8 cellular contexts compared by ENCODE assay signal in the genomic region with DNA sequence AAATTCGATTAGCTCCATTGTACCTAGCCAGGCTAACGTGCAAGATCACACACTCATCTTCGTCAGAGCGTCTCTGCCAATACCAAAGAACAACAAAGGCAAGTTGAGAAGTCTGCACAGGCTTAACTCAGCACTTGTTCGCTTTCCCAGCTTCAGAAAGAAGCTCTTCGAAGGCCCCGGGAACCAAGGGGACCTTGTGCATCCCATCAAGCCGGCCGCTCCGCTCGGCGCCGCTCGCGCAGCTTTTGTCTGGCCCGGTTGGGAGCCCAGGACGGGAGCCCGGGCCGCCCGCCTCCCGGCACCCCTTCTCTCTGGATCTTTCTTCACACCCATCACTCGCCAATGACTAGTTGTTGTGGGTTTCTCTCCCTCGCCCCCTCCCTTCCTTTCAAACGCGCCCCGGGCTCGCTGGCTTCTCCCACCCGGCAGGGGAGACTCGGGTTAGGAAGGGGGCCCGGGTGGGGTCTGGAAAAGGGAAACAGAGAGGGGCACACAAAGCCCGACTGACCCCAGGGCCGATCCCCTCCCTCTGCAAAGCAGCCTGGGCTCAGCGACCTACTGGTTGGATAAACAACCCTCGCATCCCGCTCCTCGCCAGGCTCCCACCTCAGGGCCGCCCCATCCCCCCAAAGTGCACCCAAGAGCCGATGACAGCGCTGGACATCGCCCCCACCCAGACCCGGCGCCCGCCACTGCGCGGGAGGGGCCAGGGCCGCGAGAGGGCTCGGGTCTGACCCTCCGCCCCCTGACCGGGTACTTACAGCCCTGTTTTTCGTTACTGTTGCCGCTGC. TPM values are rescaled to one million over a fixed set of nuclear protein-coding genes. Genes with fewer than 3 reads are reported as not detected.
DNase-seq lines count a peak whose midpoint lies in the region; ATAC-seq lines count a peak whose summit lies in the region.

No MANE protein-coding gene starts in this region.

- peaks cover 38% of the 10 kb centered on the region for H3K36me3 Mint-ChIP-seq in effector memory CD8-positive, alpha-beta T cell (ENCODE audit: insufficient read depth)

- ATAC-seq in HG02870 (IDR thresholded peaks at IDR 0.05; ENCODE audit: unreplicated experiment): peak; percentile 33
- peak; percentile 27 for ATAC-seq in effector memory CD8-positive, alpha-beta T cell (replicated peaks)

- H3K27ac Mint-ChIP-seq in effector memory CD8-positive, alpha-beta T cell: peak overlapping the region; percentile 99 to 100

- no peaks in the 10 kb centered on the region for H3K9me3 Mint-ChIP-seq in effector memory CD8-positive, alpha-beta T cell

- no peaks in the 10 kb centered on the region for H3K27me3 Mint-ChIP-seq in effector memory CD8-positive, alpha-beta T cell

- peaks cover 29 to 66% of the 10 kb centered on the region in 2 donors for H3K4me1 Mint-ChIP-seq in effector memory CD8-positive, alpha-beta T cell (ENCODE audit: low read depth in 2 of 2)

- H3K4me3 Mint-ChIP-seq in effector memory CD8-positive, alpha-beta T cell: peak overlapping the region; percentile 98 to 100

- DNase-seq in NCI-H2081 (lab: John Stamatoyannopoulos, UW) (peak; percentile 30 to 54), NCI-H2081 treated with DMSO at 0.1 percent for 48 hours (lab: John Stamatoyannopoulos, UW) (no peak), NCI-H2227 treated with DMSO at 0.1 percent for 48 hours (lab: John Stamatoyannopoulos, UW) (peak; percentile 32), mesenteric fat pad (ENCODE audit: low spot score) (peak; percentile 92)
- DNase-seq in activated CD8-positive, alpha-beta memory T cell treated with anti-CD3 and anti-CD28 coated beads for 4 hours (ENCODE audit: low read depth in 2 of 2): peak; percentile 12 to 27
- DNase-seq in effector memory CD8-positive, alpha-beta T cell: peak; percentile 39 to 55 (median 44)
- DNase-seq in stimulated activated CD8-positive, alpha-beta memory T cell treated with anti-CD3 and anti-CD28 coated beads, Interleukin-15, amount 100 ng/mL, for 48 hours (ENCODE audit: low read depth in 2 of 2): peak; percentile 23 to 30

RNA-seq across cellular contexts. Expression of a gene that starts 0.5 kb away (rescaled TPM):
- 64.4 TPM for total RNA-seq in mesenteric fat pad
